Comparison of ENCODE assay signal across 24 cellular contexts in genomic region chr11:66293777-66294625, GRCh38. TPM values are rescaled to one million over a fixed set of nuclear protein-coding genes. Genes with fewer than 3 reads are reported as not detected.
DNase-seq lines count a peak whose midpoint lies in the region; ATAC-seq, FAIRE-seq and TF ChIP-seq lines count a peak whose summit lies in the region.
"Had no signal": no experiment of that assay in that cellular context is flagged by ENCODE, and none has a peak within 500 bp of the region (broad histone marks: within the 10 kb centered on the region; RNA-seq: fewer than 3 reads in every experiment).

No MANE protein-coding gene starts in this region.

- TF ChIP-seq CTCF in HepG2 (CRISPR knock-in tag; IDR thresholded peaks at IDR 0.05) (no peak), right lobe of liver (IDR thresholded peaks at IDR 0.05) (no peak), astrocyte (IDR thresholded peaks at IDR 0.05; ENCODE audit: insufficient read depth, low read depth, low read length) (no peak), endothelial cell (IDR thresholded peaks at IDR 0.05; ENCODE audit: unreplicated experiment) (no peak), testis (IDR thresholded peaks at IDR 0.05) (no peak)

- TF ChIP-seq RAD21 in HepG2 (CRISPR knock-in tag; IDR thresholded peaks at IDR 0.05), result no peak

- DNase-seq in HepG2 (ENCODE audit: low spot score) (no peak), right lobe of liver (no peak), astrocyte (ENCODE audit: low read depth) (no peak), endothelial cell (ENCODE audit: low spot score) (no peak), testis (no peak), HT-29 (ENCODE audit: low spot score) (no peak)
- DNase-seq: Calu3; CD4-positive, alpha-beta memory T cell; GF-D8; IMR-90; Karpas-422; NCI-H1417 treated with DMSO at 0.1 percent for 48 hours; NCI-H187 treated with DMSO at 0.1 percent for 48 hours; NCI-H226; NCI-H524; NCI-H82; RPMI8226; SHP77 treated with DMSO at 0.1 percent for 48 hours had no signal

- H3K36me3 Mint-ChIP-seq in astrocyte (ENCODE audit: low read depth, unreplicated experiment), result peaks cover 6% of the 10 kb centered on the region
- peaks cover 4% of the 10 kb centered on the region for H3K36me3 Mint-ChIP-seq in endothelial cell (ENCODE audit: low read depth, unreplicated experiment)

- no peaks in the 10 kb centered on the region for H3K9me3 ChIP-seq in HepG2 (ENCODE audit: low read length)
- no peaks in the 10 kb centered on the region for H3K9me3 ChIP-seq in right lobe of liver
- H3K9me3 ChIP-seq in astrocyte (ENCODE audit: insufficient read depth, low read depth, low read length), result no peaks in the 10 kb centered on the region
- no peaks in the 10 kb centered on the region for H3K9me3 ChIP-seq in testis
- H3K9me3 ChIP-seq: BLaER1 had no signal

- no peak overlapping the region for H3K9ac ChIP-seq in HepG2 (ENCODE audit: insufficient read depth, low read depth, low read length)
- H3K9ac ChIP-seq in astrocyte (ENCODE audit: low read length), result no peak overlapping the region
- H3K9ac ChIP-seq: BLaER1 had no signal

- H3K4me1 Mint-ChIP-seq in astrocyte (ENCODE audit: low read depth, unreplicated experiment), result peaks cover 10% of the 10 kb centered on the region
- peaks cover 12% of the 10 kb centered on the region for H3K4me1 Mint-ChIP-seq in endothelial cell (ENCODE audit: unreplicated experiment)

- POLR2A ChIA-PET in HepG2 (lab: Yijun Ruan, JAX), result no interaction called here

- H3K4me3 ChIP-seq in HepG2 (replicated peaks in 1 of 3; ENCODE audit: insufficient read depth in 1 of 3, low read depth in 2 of 3, low read length in 3 of 3) (no peak overlapping the region), right lobe of liver (no peak overlapping the region), astrocyte (ENCODE audit: insufficient read depth, low read depth, low read length) (no peak overlapping the region), testis (peak overlapping the region; percentile 15 to 26)
- H3K4me3 ChIP-seq: BLaER1 had no signal

- 52% methylated on average over 13 of the region's 30 CpGs for WGBS in HepG2 (ENCODE audit: low lambda C conversion rate)
- 76% methylated on average over 3 of the region's 30 CpGs for WGBS in right lobe of liver (ENCODE audit: insufficient coverage, low coverage, low lambda C conversion rate, missing lambda C conversion rate)
- WGBS in testis, 2 donors, result 68 to 74% methylated on average over 5 to 30 of the region's 30 CpGs

- H3K27ac ChIP-seq in HepG2 (ENCODE audit: extremely low read length, insufficient read depth, low read length) (no peak overlapping the region), right lobe of liver (no peak overlapping the region), astrocyte (ENCODE audit: low read depth, low read length) (no peak overlapping the region), testis (no peak overlapping the region)
- H3K27ac ChIP-seq: BLaER1 had no signal

- no TSS peak for BruUV-seq in HepG2 (replicated peaks; lab: Mats Ljungman, UMichigan)

- TF ChIP-seq EP300 in HepG2 (IDR thresholded peaks at IDR 0.05; ENCODE audit: low read depth in 2 of 2, low read length in 2 of 2) (no peak), HepG2 (CRISPR knock-in tag; IDR thresholded peaks at IDR 0.05; ENCODE audit: borderline replicate concordance) (no peak)

- H3K27me3 ChIP-seq in HepG2 (ENCODE audit: control insufficient read depth in 1 of 2, insufficient read depth in 2 of 2, low read length in 2 of 2), result peaks cover 3 to 40% of the 10 kb centered on the region in 2 experiments; a peak in 4 of 5 replicates
- H3K27me3 ChIP-seq in right lobe of liver, result no peaks in the 10 kb centered on the region
- peaks cover 31% of the 10 kb centered on the region for H3K27me3 ChIP-seq in astrocyte (ENCODE audit: insufficient read depth, low read length)
- H3K27me3 ChIP-seq in testis, result no peaks in the 10 kb centered on the region

- ATAC-seq in HepG2, result no peak
- no peak for ATAC-seq in right lobe of liver
- ATAC-seq in GM21825 (IDR thresholded peaks at IDR 0.05; ENCODE audit: unreplicated experiment), result no peak
- no peak for ATAC-seq in HG03139 (IDR thresholded peaks at IDR 0.05; ENCODE audit: unreplicated experiment)

- in situ Hi-C loops in HepG2 (cut with HindIII; ENCODE audit: extremely low pct_ligation_motif_present, low pct_unique_long_range_greater_than_20kb), result loop anchor here (5.0 kb wide), 1 partner anchor 33 kb away; no protein-coding TSS in a partner anchor

- no peak for TF ChIP-seq POLR2A in HepG2 (IDR thresholded peaks at IDR 0.05; ENCODE audit: insufficient read depth in 1 of 2, low read depth in 2 of 2, low read length in 2 of 2)
- TF ChIP-seq POLR2A in right lobe of liver (IDR thresholded peaks at IDR 0.05), result no peak
- TF ChIP-seq POLR2A in testis (IDR thresholded peaks at IDR 0.05), result no peak

- H3K9me3 Mint-ChIP-seq in astrocyte (ENCODE audit: unreplicated experiment) (no peaks in the 10 kb centered on the region), endothelial cell (ENCODE audit: unreplicated experiment) (no peaks in the 10 kb centered on the region)
- H3K9me3 Mint-ChIP-seq: CD4-positive, alpha-beta memory T cell had no signal

- H3K36me3 ChIP-seq in HepG2 (replicated peaks in 1 of 2; ENCODE audit: control insufficient read depth in 1 of 2, insufficient read depth in 2 of 2, low read length in 2 of 2) (no peaks in the 10 kb centered on the region), right lobe of liver (no peaks in the 10 kb centered on the region), astrocyte (ENCODE audit: insufficient read depth, low read length) (no peaks in the 10 kb centered on the region), testis (ENCODE audit: low read depth, missing control alignments) (no peaks in the 10 kb centered on the region)
- H3K36me3 ChIP-seq: BLaER1 had no signal

- H3K4me2 ChIP-seq in HepG2 (ENCODE audit: low read depth, low read length) (no peak overlapping the region), astrocyte (ENCODE audit: low read length) (no peak overlapping the region)
- H3K4me2 ChIP-seq: BLaER1 had no signal

- peak overlapping the region; percentile 26 for H3K27ac Mint-ChIP-seq in astrocyte (ENCODE audit: unreplicated experiment)
- H3K27ac Mint-ChIP-seq in endothelial cell (ENCODE audit: unreplicated experiment), result peak overlapping the region; percentile 18

- CTCF ChIA-PET in HepG2 (lab: Yijun Ruan, JAX; ENCODE audit: low intra/inter-chr PET ratio, low total read pairs), result no interaction called here

- peaks cover 36% of the 10 kb centered on the region for H3K4me1 ChIP-seq in HepG2 (ENCODE audit: insufficient read depth, low read length)
- peaks cover 0 to 8% (median 3%) of the 10 kb centered on the region in 4 donors for H3K4me1 ChIP-seq in right lobe of liver
- peaks cover 6% of the 10 kb centered on the region for H3K4me1 ChIP-seq in astrocyte (ENCODE audit: insufficient read depth, low read length)
- peaks cover 12% of the 10 kb centered on the region for H3K4me1 ChIP-seq in testis

- H3K27me3 Mint-ChIP-seq in astrocyte (ENCODE audit: low read depth, unreplicated experiment), result peaks cover 36% of the 10 kb centered on the region
- H3K27me3 Mint-ChIP-seq in endothelial cell (ENCODE audit: unreplicated experiment), result peaks cover 27% of the 10 kb centered on the region

- no peaks in the 10 kb centered on the region for H4K20me1 ChIP-seq in HepG2 (ENCODE audit: insufficient read depth, low read length)
- no peaks in the 10 kb centered on the region for H4K20me1 ChIP-seq in astrocyte (ENCODE audit: insufficient read depth, low read length)
- H4K20me1 ChIP-seq: BLaER1 had no signal

- H3K4me3 Mint-ChIP-seq in astrocyte (ENCODE audit: unreplicated experiment) (no peak overlapping the region), endothelial cell (ENCODE audit: unreplicated experiment) (peak overlapping the region; percentile 9)

- no peak for FAIRE-seq in HepG2 (lab: Jason Lieb, UNC)
- FAIRE-seq in astrocyte (lab: Jason Lieb, UNC), result no peak
- FAIRE-seq: A204.1 had no signal

- intact Hi-C loops in HepG2 (cut with micrococcal nuclease; ENCODE audit: unreplicated experiment), result no loop called here
- intact Hi-C loops in right lobe of liver (cut with DNase I), result loop anchor here in 1 of 2 donors (10.0 kb wide), 1 partner anchor 91 kb away; no protein-coding TSS in a partner anchor
- intact Hi-C loops in testis (cut with DNase I; ENCODE audit: low total_unique reads), result no loop called here

- no peak overlapping the region for H2AFZ ChIP-seq in HepG2 (ENCODE audit: low read length)
- no peak overlapping the region for H2AFZ ChIP-seq in astrocyte (ENCODE audit: low read depth, low read length)

- no peaks in the 10 kb centered on the region for H3K79me2 ChIP-seq in HepG2 (ENCODE audit: insufficient read depth, low read length)
- no peaks in the 10 kb centered on the region for H3K79me2 ChIP-seq in astrocyte (ENCODE audit: insufficient read depth, low read length)

RNA-seq across cellular contexts. Expression of gene TMEM151A, which starts 2.3 kb away (rescaled TPM):
- total RNA-seq in HepG2 (2016; rRNA removed; fragmentation: Illumina TruSeq; extraction: Trizol) (0.10 and 0.18 TPM in 2 replicates), right lobe of liver (under 1 TPM in 4 of 6 experiments, not detected in 2; 0.13 to 0.86 (median 0.45) TPM), astrocyte (1.8 and 2.0 TPM in 2 replicates), endothelial cell (ENCODE audit: unreplicated experiment) (not detected), testis (1 to 10 TPM; 1.4 to 1.7 TPM)
- total RNA-seq in HepG2 (2016; cell fraction: cytosol; rRNA removed; fragmentation: Illumina TruSeq; extraction: Trizol; ENCODE audit: low read depth), result 0.09 and 0.10 TPM in 2 replicates
- total RNA-seq in HepG2 (2016; cell fraction: insoluble cytoplasmic fraction; rRNA removed; fragmentation: Illumina TruSeq; extraction: Trizol), result 0.09 and 0.13 TPM in 2 replicates
- total RNA-seq in HepG2 (2016; cell fraction: membrane; rRNA removed; fragmentation: Illumina TruSeq; extraction: Trizol), result 0.10 and 0.15 TPM in 2 replicates
- 0.13 and 0.19 TPM in 2 replicates for total RNA-seq in HepG2 (2016; cell fraction: nucleus; rRNA removed; fragmentation: Illumina TruSeq; extraction: Trizol)
- polyA plus RNA-seq in HepG2 (2011; rRNA removed) (0.33 and 0.48 TPM in 2 replicates), testis (ENCODE audit: insufficient read depth, low read depth, low replicate concordance) (0.90 TPM)
- polyA plus RNA-seq in HepG2 (2011; cell fraction: cytosol; rRNA removed), result 0.35 and 0.48 TPM in 2 replicates
- 0.74 and 0.76 TPM in 2 replicates for polyA plus RNA-seq in HepG2 (2011; cell fraction: nucleus; rRNA removed)
- polyA plus RNA-seq in HepG2 (2012), result 0.40 and 0.52 TPM in 2 replicates
- polyA plus RNA-seq in HepG2 (2016; cell fraction: cytosol; fragmentation: Illumina TruSeq; extraction: Trizol; ENCODE audit: low read depth), result 0.07 TPM in 1 of 2 replicates, not detected in the other
- 0.14 and 0.15 TPM in 2 replicates for polyA plus RNA-seq in HepG2 (2016; cell fraction: insoluble cytoplasmic fraction; fragmentation: Illumina TruSeq; extraction: Trizol; ENCODE audit: low read depth)
- 0.11 and 0.16 TPM in 2 replicates for polyA plus RNA-seq in HepG2 (2016; cell fraction: membrane; fragmentation: Illumina TruSeq; extraction: Trizol; ENCODE audit: low read depth)
- polyA plus RNA-seq in HepG2 (2016; cell fraction: nucleus; fragmentation: Illumina TruSeq; extraction: Trizol; ENCODE audit: insufficient read depth, low read depth), result 0.17 and 0.18 TPM in 2 replicates
- 0.09 and 1.0 TPM in 2 replicates for polyA minus RNA-seq in HepG2 (2011; rRNA and poly(A)+ RNA removed; ENCODE audit: low replicate concordance)
- 0.26 and 0.30 TPM in 2 replicates for polyA minus RNA-seq in HepG2 (2011; cell fraction: cytosol; rRNA and poly(A)+ RNA removed)
- 0.62 and 0.77 TPM in 2 replicates for polyA minus RNA-seq in HepG2 (2011; cell fraction: nucleus; rRNA and poly(A)+ RNA removed)
- total RNA-seq in HT-29 (2014; rRNA removed; shearing (Covaris generic)), result 0.05 and 0.08 TPM in 2 replicates
- total RNA-seq: CD4-positive, alpha-beta memory T cell; IMR-90; MCF 10A had no signal
- polyA plus RNA-seq: CD4-positive, alpha-beta memory T cell had no signal

RNA-seq across cellular contexts. Expression of gene YIF1A, which starts 5.1 kb away (rescaled TPM):
- total RNA-seq in HepG2 (2016; rRNA removed; fragmentation: Illumina TruSeq; extraction: Trizol) (78.9 and 145 TPM in 2 replicates), right lobe of liver (100 to 1,000 TPM in 3 of 6 experiments, 10 to 100 TPM in 3; 75.0 to 170 (median 97.9) TPM), astrocyte (129 and 159 TPM in 2 replicates), endothelial cell (ENCODE audit: unreplicated experiment) (48.0 TPM), testis (10 to 100 TPM; 60.5 to 94.1 TPM)
- total RNA-seq in HepG2 (2016; cell fraction: cytosol; rRNA removed; fragmentation: Illumina TruSeq; extraction: Trizol; ENCODE audit: low read depth), result 67.9 and 97.5 TPM in 2 replicates
- total RNA-seq in HepG2 (2016; cell fraction: insoluble cytoplasmic fraction; rRNA removed; fragmentation: Illumina TruSeq; extraction: Trizol), result 79.1 and 144 TPM in 2 replicates
- total RNA-seq in HepG2 (2016; cell fraction: membrane; rRNA removed; fragmentation: Illumina TruSeq; extraction: Trizol), result 74.6 and 94.5 TPM in 2 replicates
- total RNA-seq in HepG2 (2016; cell fraction: nucleus; rRNA removed; fragmentation: Illumina TruSeq; extraction: Trizol), result 100 and 123 TPM in 2 replicates
- polyA plus RNA-seq in HepG2 (2011; rRNA removed) (133 and 166 TPM in 2 replicates), testis (ENCODE audit: insufficient read depth, low read depth, low replicate concordance) (82.6 TPM)
- 145 and 216 TPM in 2 replicates for polyA plus RNA-seq in HepG2 (2011; cell fraction: cytosol; rRNA removed)
- polyA plus RNA-seq in HepG2 (2011; cell fraction: nucleus; rRNA removed), result 188 and 197 TPM in 2 replicates
- 82.1 and 113 TPM in 2 replicates for polyA plus RNA-seq in HepG2 (2012)
- 70.4 and 85.6 TPM in 2 replicates for polyA plus RNA-seq in HepG2 (2016; cell fraction: cytosol; fragmentation: Illumina TruSeq; extraction: Trizol; ENCODE audit: low read depth)
- 74.0 and 87.7 TPM in 2 replicates for polyA plus RNA-seq in HepG2 (2016; cell fraction: insoluble cytoplasmic fraction; fragmentation: Illumina TruSeq; extraction: Trizol; ENCODE audit: low read depth)
- polyA plus RNA-seq in HepG2 (2016; cell fraction: membrane; fragmentation: Illumina TruSeq; extraction: Trizol; ENCODE audit: low read depth), result 69.4 and 78.0 TPM in 2 replicates
- 157 and 186 TPM in 2 replicates for polyA plus RNA-seq in HepG2 (2016; cell fraction: nucleus; fragmentation: Illumina TruSeq; extraction: Trizol; ENCODE audit: insufficient read depth, low read depth)
- polyA minus RNA-seq in HepG2 (2011; rRNA and poly(A)+ RNA removed; ENCODE audit: low replicate concordance), result 241 and 330 TPM in 2 replicates
- 159 and 162 TPM in 2 replicates for polyA minus RNA-seq in HepG2 (2011; cell fraction: cytosol; rRNA and poly(A)+ RNA removed)
- 44.9 and 46.5 TPM in 2 replicates for polyA minus RNA-seq in HepG2 (2011; cell fraction: nucleus; rRNA and poly(A)+ RNA removed)
- 286 and 299 TPM in 2 replicates for total RNA-seq in HT-29 (2014; rRNA removed; shearing (Covaris generic))

RNA-seq across cellular contexts. Expression of gene CNIH2, which starts 16.0 kb away (rescaled TPM):
- total RNA-seq in HepG2 (2016; rRNA removed; fragmentation: Illumina TruSeq; extraction: Trizol) (0.18 and 0.60 TPM in 2 replicates), right lobe of liver (under 1 TPM in 2 of 6 experiments, not detected in 4; 0.26 to 0.51 TPM), astrocyte (12.2 and 12.3 TPM in 2 replicates), endothelial cell (ENCODE audit: unreplicated experiment) (1.9 TPM), testis (1 to 10 TPM; 4.0 to 7.4 TPM)
- 0.44 and 1.2 TPM in 2 replicates for total RNA-seq in HepG2 (2016; cell fraction: cytosol; rRNA removed; fragmentation: Illumina TruSeq; extraction: Trizol; ENCODE audit: low read depth)
- 0.13 and 0.17 TPM in 2 replicates for total RNA-seq in HepG2 (2016; cell fraction: insoluble cytoplasmic fraction; rRNA removed; fragmentation: Illumina TruSeq; extraction: Trizol)
- 1.2 TPM in 2 replicates for total RNA-seq in HepG2 (2016; cell fraction: membrane; rRNA removed; fragmentation: Illumina TruSeq; extraction: Trizol)
- total RNA-seq in HepG2 (2016; cell fraction: nucleus; rRNA removed; fragmentation: Illumina TruSeq; extraction: Trizol), result 0.47 and 0.69 TPM in 2 replicates
- polyA plus RNA-seq in HepG2 (2011; rRNA removed) (0.25 and 0.69 TPM in 2 replicates), testis (ENCODE audit: insufficient read depth, low read depth, low replicate concordance) (17.3 TPM)
- polyA plus RNA-seq in HepG2 (2011; cell fraction: cytosol; rRNA removed), result 0.32 and 0.35 TPM in 2 replicates
- polyA plus RNA-seq in HepG2 (2011; cell fraction: nucleus; rRNA removed), result 0.47 and 0.55 TPM in 2 replicates
- polyA plus RNA-seq in HepG2 (2012), result 0.09 and 0.23 TPM in 2 replicates
- polyA plus RNA-seq in HepG2 (2016; cell fraction: cytosol; fragmentation: Illumina TruSeq; extraction: Trizol; ENCODE audit: low read depth), result 4.5 and 4.9 TPM in 2 replicates
- polyA plus RNA-seq in HepG2 (2016; cell fraction: insoluble cytoplasmic fraction; fragmentation: Illumina TruSeq; extraction: Trizol; ENCODE audit: low read depth), result 0.73 and 0.97 TPM in 2 replicates
- 4.7 and 4.8 TPM in 2 replicates for polyA plus RNA-seq in HepG2 (2016; cell fraction: membrane; fragmentation: Illumina TruSeq; extraction: Trizol; ENCODE audit: low read depth)
- 0.59 and 1.3 TPM in 2 replicates for polyA plus RNA-seq in HepG2 (2016; cell fraction: nucleus; fragmentation: Illumina TruSeq; extraction: Trizol; ENCODE audit: insufficient read depth, low read depth)
- polyA minus RNA-seq in HepG2 (2011; rRNA and poly(A)+ RNA removed; ENCODE audit: low replicate concordance), result 0.26 TPM in 1 of 2 replicates, not detected in the other
- polyA minus RNA-seq in HepG2 (2011; cell fraction: cytosol; rRNA and poly(A)+ RNA removed), result not detected in 2 replicates
- not detected in 2 replicates for polyA minus RNA-seq in HepG2 (2011; cell fraction: nucleus; rRNA and poly(A)+ RNA removed)
- total RNA-seq in HT-29 (2014; rRNA removed; shearing (Covaris generic)), result 0.21 and 0.99 TPM in 2 replicates
- polyA plus RNA-seq: CD4-positive, alpha-beta memory T cell had no signal

RNA-seq across cellular contexts. Expression of gene CD248, which starts 22.8 kb away (rescaled TPM):
- 0.20 and 0.35 TPM in 2 replicates for total RNA-seq in HepG2 (2016; rRNA removed; fragmentation: Illumina TruSeq; extraction: Trizol)
- total RNA-seq in HepG2 (2016; cell fraction: cytosol; rRNA removed; fragmentation: Illumina TruSeq; extraction: Trizol; ENCODE audit: low read depth), result not detected in 2 replicates
- total RNA-seq in HepG2 (2016; cell fraction: insoluble cytoplasmic fraction; rRNA removed; fragmentation: Illumina TruSeq; extraction: Trizol), result 0.09 and 0.35 TPM in 2 replicates
- 0.06 TPM in 1 of 2 replicates, not detected in the other for total RNA-seq in HepG2 (2016; cell fraction: membrane; rRNA removed; fragmentation: Illumina TruSeq; extraction: Trizol)
- total RNA-seq in HepG2 (2016; cell fraction: nucleus; rRNA removed; fragmentation: Illumina TruSeq; extraction: Trizol), result 0.37 and 0.44 TPM in 2 replicates
- polyA plus RNA-seq in HepG2 (2011; rRNA removed), result 0.20 and 0.25 TPM in 2 replicates
- polyA plus RNA-seq in HepG2 (2011; cell fraction: cytosol; rRNA removed), result 0.23 and 0.32 TPM in 2 replicates
- 0.80 and 0.85 TPM in 2 replicates for polyA plus RNA-seq in HepG2 (2011; cell fraction: nucleus; rRNA removed)
- 0.51 and 1.1 TPM in 2 replicates for polyA plus RNA-seq in HepG2 (2012)
- 0.08 and 0.09 TPM in 2 replicates for polyA plus RNA-seq in HepG2 (2016; cell fraction: cytosol; fragmentation: Illumina TruSeq; extraction: Trizol; ENCODE audit: low read depth)
- polyA plus RNA-seq in HepG2 (2016; cell fraction: insoluble cytoplasmic fraction; fragmentation: Illumina TruSeq; extraction: Trizol; ENCODE audit: low read depth), result 0.27 and 0.71 TPM in 2 replicates
- 0.18 and 0.36 TPM in 2 replicates for polyA plus RNA-seq in HepG2 (2016; cell fraction: membrane; fragmentation: Illumina TruSeq; extraction: Trizol; ENCODE audit: low read depth)
- 2.6 and 2.7 TPM in 2 replicates for polyA plus RNA-seq in HepG2 (2016; cell fraction: nucleus; fragmentation: Illumina TruSeq; extraction: Trizol; ENCODE audit: insufficient read depth, low read depth)
- polyA minus RNA-seq in HepG2 (2011; rRNA and poly(A)+ RNA removed; ENCODE audit: low replicate concordance), result 0.09 and 1.0 TPM in 2 replicates
- 0.40 and 0.88 TPM in 2 replicates for polyA minus RNA-seq in HepG2 (2011; cell fraction: cytosol; rRNA and poly(A)+ RNA removed)
- polyA minus RNA-seq in HepG2 (2011; cell fraction: nucleus; rRNA and poly(A)+ RNA removed), result 0.26 and 0.50 TPM in 2 replicates
- 1 to 10 TPM in 3 of 6 experiments, under 1 TPM in 3; 0.37 to 3.2 (median 0.94) TPM for total RNA-seq in right lobe of liver
- total RNA-seq in astrocyte, result 50.9 and 58.8 TPM in 2 replicates
- 2.9 TPM for total RNA-seq in endothelial cell (ENCODE audit: unreplicated experiment)
- 1 to 10 TPM; 3.9 to 6.4 TPM for total RNA-seq in testis
- polyA plus RNA-seq in testis (ENCODE audit: insufficient read depth, low read depth, low replicate concordance), result 35.5 TPM
- not detected in 2 replicates for total RNA-seq in HT-29 (2014; rRNA removed; shearing (Covaris generic))
- total RNA-seq: Calu3, H4, MCF 10A had no signal

RNA-seq across cellular contexts. Expression of gene RAB1B, which starts 25.6 kb away (rescaled TPM):
- 73.7 and 77.9 TPM in 2 replicates for total RNA-seq in HepG2 (2016; rRNA removed; fragmentation: Illumina TruSeq; extraction: Trizol)
- 22.8 and 24.5 TPM in 2 replicates for total RNA-seq in HepG2 (2016; cell fraction: cytosol; rRNA removed; fragmentation: Illumina TruSeq; extraction: Trizol; ENCODE audit: low read depth)
- 71.1 and 82.5 TPM in 2 replicates for total RNA-seq in HepG2 (2016; cell fraction: insoluble cytoplasmic fraction; rRNA removed; fragmentation: Illumina TruSeq; extraction: Trizol)
- 43.6 and 49.5 TPM in 2 replicates for total RNA-seq in HepG2 (2016; cell fraction: membrane; rRNA removed; fragmentation: Illumina TruSeq; extraction: Trizol)
- total RNA-seq in HepG2 (2016; cell fraction: nucleus; rRNA removed; fragmentation: Illumina TruSeq; extraction: Trizol), result 29.4 and 33.2 TPM in 2 replicates
- 87.9 and 97.8 TPM in 2 replicates for polyA plus RNA-seq in HepG2 (2011; rRNA removed)
- 86.4 and 116 TPM in 2 replicates for polyA plus RNA-seq in HepG2 (2011; cell fraction: cytosol; rRNA removed)
- polyA plus RNA-seq in HepG2 (2011; cell fraction: nucleus; rRNA removed), result 58.8 and 60.5 TPM in 2 replicates
- polyA plus RNA-seq in HepG2 (2012), result 48.5 and 57.1 TPM in 2 replicates
- polyA plus RNA-seq in HepG2 (2016; cell fraction: cytosol; fragmentation: Illumina TruSeq; extraction: Trizol; ENCODE audit: low read depth), result 28.9 and 32.8 TPM in 2 replicates
- polyA plus RNA-seq in HepG2 (2016; cell fraction: insoluble cytoplasmic fraction; fragmentation: Illumina TruSeq; extraction: Trizol; ENCODE audit: low read depth), result 89.9 and 95.0 TPM in 2 replicates
- polyA plus RNA-seq in HepG2 (2016; cell fraction: membrane; fragmentation: Illumina TruSeq; extraction: Trizol; ENCODE audit: low read depth), result 51.2 TPM in 2 replicates
- polyA plus RNA-seq in HepG2 (2016; cell fraction: nucleus; fragmentation: Illumina TruSeq; extraction: Trizol; ENCODE audit: insufficient read depth, low read depth), result 63.8 and 71.2 TPM in 2 replicates
- polyA minus RNA-seq in HepG2 (2011; rRNA and poly(A)+ RNA removed; ENCODE audit: low replicate concordance), result 142 and 271 TPM in 2 replicates
- 48.5 and 50.0 TPM in 2 replicates for polyA minus RNA-seq in HepG2 (2011; cell fraction: cytosol; rRNA and poly(A)+ RNA removed)
- polyA minus RNA-seq in HepG2 (2011; cell fraction: nucleus; rRNA and poly(A)+ RNA removed), result 7.7 and 9.4 TPM in 2 replicates
- 10 to 100 TPM; 52.3 to 69.0 (median 59.6) TPM for total RNA-seq in right lobe of liver
- 109 and 120 TPM in 2 replicates for total RNA-seq in astrocyte
- 189 TPM for total RNA-seq in endothelial cell (ENCODE audit: unreplicated experiment)
- 100 to 1,000 TPM in 1 of 2 donors, 10 to 100 TPM in 1; 63.2 to 107 TPM for total RNA-seq in testis
- polyA plus RNA-seq in testis (ENCODE audit: insufficient read depth, low read depth, low replicate concordance), result 180 TPM
- 357 and 380 TPM in 2 replicates for total RNA-seq in HT-29 (2014; rRNA removed; shearing (Covaris generic))

Comparison
In these comparisons a context has a peak if more than half of its experiments do, and no peak if none do; other contexts are left out.
1. H3K4me3 ChIP-seq: peak in testis (2 of 2); none in HepG2 (0 of 3), right lobe of liver (0 of 3) and astrocyte (single experiment).